Comparison of ENCODE assay signal across 8 cellular contexts in the genomic region with DNA sequence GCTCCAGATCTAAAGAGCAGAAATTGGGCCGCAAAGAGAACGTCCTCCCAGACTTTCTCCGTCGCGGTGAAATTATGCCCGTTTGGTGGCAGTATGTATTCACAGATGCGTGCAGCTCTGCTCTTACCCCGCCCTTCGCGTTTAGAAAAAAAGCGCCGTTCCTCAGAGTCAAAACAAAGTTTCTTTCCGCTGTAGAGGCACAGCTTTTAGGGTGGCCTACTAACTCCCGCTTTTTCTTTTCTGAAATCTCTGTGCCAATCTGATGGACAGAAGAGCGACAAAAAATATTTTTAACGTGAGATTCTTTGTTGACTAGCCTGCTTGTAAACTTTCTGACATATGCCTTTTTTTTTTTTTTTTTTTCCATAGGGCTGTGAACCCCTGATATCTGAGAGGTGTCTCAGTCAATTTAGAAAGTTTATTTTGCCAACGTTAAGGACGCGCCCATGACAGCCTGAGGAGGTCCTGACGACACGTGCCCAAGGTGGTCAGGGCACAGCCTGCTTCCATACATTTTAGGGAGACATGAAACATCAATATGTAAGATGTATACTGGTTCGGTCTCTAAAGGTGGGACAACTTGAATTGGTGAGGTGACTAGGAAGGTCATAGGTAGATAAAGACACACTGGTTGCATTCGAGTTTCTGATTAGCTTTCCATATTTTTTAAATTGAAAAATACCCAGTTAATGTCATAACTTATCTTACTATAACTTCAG. TPM values are rescaled to one million over a fixed set of nuclear protein-coding genes. Genes with fewer than 3 reads are reported as not detected.
DNase-seq lines count a peak whose midpoint lies in the region; ATAC-seq and TF ChIP-seq lines count a peak whose summit lies in the region.
"Not testable (repeated sequence)": the region's sequence is repeated elsewhere in the genome, so short reads cannot be mapped to it uniquely, and the experiment has no call there.

No MANE protein-coding gene starts in this region.

- DNase-seq in activated naive CD8-positive, alpha-beta T cell treated with anti-CD3 and anti-CD28 coated beads, Interleukin-2, amount 10 ng/mL, durations not matched to agents 7 days and 5 days: peak; percentile 44
- DNase-seq in glomerular visceral epithelial cell (ENCODE audit: extremely low spot score) (peak; percentile 16), ovary (peak; percentile 21 to 47 (median 40)), uterus (peak; percentile 25 to 31)

- H4K20me1 ChIP-seq in Loucy (ENCODE audit: insufficient read depth, low read length, poor library complexity, severe bottlenecking); SU-DHL-6 (ENCODE audit: low read depth, low read length): not testable (repeated sequence)

- TF ChIP-seq EP300 in ovary (IDR thresholded peaks at IDR 0.05): not testable (repeated sequence)

- H3F3A ChIP-seq in Loucy (ENCODE audit: low read depth): not testable (repeated sequence)
- peaks cover 20% of the 10 kb centered on the region for H3F3A ChIP-seq in SU-DHL-6 (ENCODE audit: insufficient read depth)

- ATAC-seq in GM18517 (IDR thresholded peaks at IDR 0.05; ENCODE audit: unreplicated experiment): peak; percentile 59
- peak; percentile 50 for ATAC-seq in HG02763 (IDR thresholded peaks at IDR 0.05; ENCODE audit: unreplicated experiment)
- peak; percentile 48 for ATAC-seq in activated naive CD8-positive, alpha-beta T cell treated with anti-CD3 and anti-CD28 coated beads, Interleukin-2, amount 10 ng/mL, durations not matched to agents 7 days and 5 days (ENCODE audit: low read depth)

- H3K9me3 Mint-ChIP-seq in activated naive CD8-positive, alpha-beta T cell treated with anti-CD3 and anti-CD28 coated beads, Interleukin-2, amount 10 ng/mL, durations not matched to agents 7 days and 5 days: not testable (repeated sequence)

- H3K4me3 ChIP-seq in Loucy (ENCODE audit: low read length, poor library complexity, severe bottlenecking) (peak overlapping the region; percentile 69), SU-DHL-6 (ENCODE audit: insufficient read depth, low read length, poor library complexity, severe bottlenecking) (peak overlapping the region; percentile 22), ovary (peak overlapping the region; percentile 8), uterus (peak overlapping the region in 1 of 2 donors; percentile 3)

- not testable (repeated sequence) for TF ChIP-seq POLR2A in ovary (IDR thresholded peaks at IDR 0.05); uterus (IDR thresholded peaks at IDR 0.05)

- H3K4me2 ChIP-seq in Loucy (ENCODE audit: low read depth, low read length, poor library complexity, severe bottlenecking): peak overlapping the region; percentile 81
- H3K4me2 ChIP-seq in SU-DHL-6 (ENCODE audit: low read depth, low read length, poor library complexity, severe bottlenecking): peak overlapping the region; percentile 61

- H3K27ac ChIP-seq in SU-DHL-6 (ENCODE audit: low read depth, low read length): peak overlapping the region; percentile 89
- not testable (repeated sequence) for H3K27ac ChIP-seq in ovary
- H3K27ac ChIP-seq in uterus: peak overlapping the region; percentile 64 to 82

- POLR2A ChIA-PET in activated naive CD8-positive, alpha-beta T cell treated with anti-CD3 and anti-CD28 coated beads, Interleukin-2, amount 10 ng/mL, durations not matched to agents 7 days and 5 days (lab: Charles Lee): not testable (repeated sequence)

- H3K4me3 Mint-ChIP-seq in activated naive CD8-positive, alpha-beta T cell treated with anti-CD3 and anti-CD28 coated beads, Interleukin-2, amount 10 ng/mL, durations not matched to agents 7 days and 5 days: peak overlapping the region; percentile 84

- peaks cover 11% of the 10 kb centered on the region for H3K4me1 Mint-ChIP-seq in activated naive CD8-positive, alpha-beta T cell treated with anti-CD3 and anti-CD28 coated beads, Interleukin-2, amount 10 ng/mL, durations not matched to agents 7 days and 5 days

- not testable (repeated sequence) for H3K27me3 Mint-ChIP-seq in activated naive CD8-positive, alpha-beta T cell treated with anti-CD3 and anti-CD28 coated beads, Interleukin-2, amount 10 ng/mL, durations not matched to agents 7 days and 5 days

- WGBS in ovary, 3 donors: 10 to 12% (median 11%) methylated on average over 7 of the region's 23 CpGs

- H3K36me3 Mint-ChIP-seq in activated naive CD8-positive, alpha-beta T cell treated with anti-CD3 and anti-CD28 coated beads, Interleukin-2, amount 10 ng/mL, durations not matched to agents 7 days and 5 days: not testable (repeated sequence)

- H3K27ac Mint-ChIP-seq in activated naive CD8-positive, alpha-beta T cell treated with anti-CD3 and anti-CD28 coated beads, Interleukin-2, amount 10 ng/mL, durations not matched to agents 7 days and 5 days: peak overlapping the region; percentile 96

- H3K9me2 ChIP-seq in Loucy (replicated peaks; ENCODE audit: low read depth, low read length); SU-DHL-6 (replicated peaks; ENCODE audit: insufficient read depth, low read length): not testable (repeated sequence)

- H2AFZ ChIP-seq in Loucy (ENCODE audit: low read length); SU-DHL-6 (ENCODE audit: low read depth, low read length, severe bottlenecking): not testable (repeated sequence)

- H3K9ac ChIP-seq in Loucy (ENCODE audit: low read depth, low read length, poor library complexity, severe bottlenecking) (peak overlapping the region; percentile 74), SU-DHL-6 (ENCODE audit: low read length) (peak overlapping the region; percentile 55)

- peaks cover 20% of the 10 kb centered on the region for H3K4me1 ChIP-seq in Loucy (ENCODE audit: insufficient read depth, low read length, poor library complexity, severe bottlenecking)
- H3K4me1 ChIP-seq in ovary (ENCODE audit: insufficient read depth); uterus: not testable (repeated sequence)

- intact Hi-C loops in ovary (cut with DNase I); uterus (cut with DNase I; ENCODE audit: low total_unique reads): not testable (repeated sequence)

- not testable (repeated sequence) for H3K27me3 ChIP-seq in Loucy (ENCODE audit: insufficient read depth, low read length, poor library complexity, severe bottlenecking); SU-DHL-6 (ENCODE audit: low read length); ovary; uterus

- not testable (repeated sequence) for H3K79me2 ChIP-seq in Loucy (ENCODE audit: insufficient read depth, low read length); SU-DHL-6 (ENCODE audit: insufficient read depth, low read length)

- TF ChIP-seq CTCF in Loucy (conservative IDR thresholded peaks at IDR 0.05; ENCODE audit: low read length); SU-DHL-6 (IDR thresholded peaks at IDR 0.05; ENCODE audit: insufficient read depth, low read length, poor library complexity, severe bottlenecking); ovary (IDR thresholded peaks at IDR 0.05); uterus (IDR thresholded peaks at IDR 0.05): not testable (repeated sequence)

- not testable (repeated sequence) for H3K36me3 ChIP-seq in Loucy (ENCODE audit: insufficient read depth, low read length); SU-DHL-6 (ENCODE audit: low read length); ovary; uterus

- not testable (repeated sequence) for H3K9me3 ChIP-seq in Loucy (ENCODE audit: insufficient read depth, low read depth, low read length); SU-DHL-6 (ENCODE audit: insufficient read depth, low read length); ovary; uterus

RNA-seq across cellular contexts. Expression of gene PBDC1, which starts 27.1 kb away (rescaled TPM):
- 10 to 100 TPM; 23.3 to 25.5 TPM for total RNA-seq in activated naive CD8-positive, alpha-beta T cell treated with anti-CD3 and anti-CD28 coated beads, Interleukin-2, amount 10 ng/mL, durations not matched to agents 7 days and 5 days
- 10 to 100 TPM in 6 of 7 donors, 1 to 10 TPM in 1; 9.3 to 27.7 (median 21.2) TPM for total RNA-seq in ovary
- polyA plus RNA-seq in ovary: 10 to 100 TPM; 19.3 to 34.2 TPM
- 10 to 100 TPM in 3 of 4 donors, 1 to 10 TPM in 1; 6.1 to 24.2 (median 20.4) TPM for total RNA-seq in uterus
